1 cellular context compared by ENCODE assay signal in genomic region chr2:197997083-197997541, GRCh38.
TF ChIP-seq lines count a peak whose summit lies in the region.

No MANE protein-coding gene starts in this region.

TF ChIP-seq in HepG2, 621 proteins besides CTCF, POLR2A, EP300 and RAD21:
- TF ChIP-seq, protein P1, sequence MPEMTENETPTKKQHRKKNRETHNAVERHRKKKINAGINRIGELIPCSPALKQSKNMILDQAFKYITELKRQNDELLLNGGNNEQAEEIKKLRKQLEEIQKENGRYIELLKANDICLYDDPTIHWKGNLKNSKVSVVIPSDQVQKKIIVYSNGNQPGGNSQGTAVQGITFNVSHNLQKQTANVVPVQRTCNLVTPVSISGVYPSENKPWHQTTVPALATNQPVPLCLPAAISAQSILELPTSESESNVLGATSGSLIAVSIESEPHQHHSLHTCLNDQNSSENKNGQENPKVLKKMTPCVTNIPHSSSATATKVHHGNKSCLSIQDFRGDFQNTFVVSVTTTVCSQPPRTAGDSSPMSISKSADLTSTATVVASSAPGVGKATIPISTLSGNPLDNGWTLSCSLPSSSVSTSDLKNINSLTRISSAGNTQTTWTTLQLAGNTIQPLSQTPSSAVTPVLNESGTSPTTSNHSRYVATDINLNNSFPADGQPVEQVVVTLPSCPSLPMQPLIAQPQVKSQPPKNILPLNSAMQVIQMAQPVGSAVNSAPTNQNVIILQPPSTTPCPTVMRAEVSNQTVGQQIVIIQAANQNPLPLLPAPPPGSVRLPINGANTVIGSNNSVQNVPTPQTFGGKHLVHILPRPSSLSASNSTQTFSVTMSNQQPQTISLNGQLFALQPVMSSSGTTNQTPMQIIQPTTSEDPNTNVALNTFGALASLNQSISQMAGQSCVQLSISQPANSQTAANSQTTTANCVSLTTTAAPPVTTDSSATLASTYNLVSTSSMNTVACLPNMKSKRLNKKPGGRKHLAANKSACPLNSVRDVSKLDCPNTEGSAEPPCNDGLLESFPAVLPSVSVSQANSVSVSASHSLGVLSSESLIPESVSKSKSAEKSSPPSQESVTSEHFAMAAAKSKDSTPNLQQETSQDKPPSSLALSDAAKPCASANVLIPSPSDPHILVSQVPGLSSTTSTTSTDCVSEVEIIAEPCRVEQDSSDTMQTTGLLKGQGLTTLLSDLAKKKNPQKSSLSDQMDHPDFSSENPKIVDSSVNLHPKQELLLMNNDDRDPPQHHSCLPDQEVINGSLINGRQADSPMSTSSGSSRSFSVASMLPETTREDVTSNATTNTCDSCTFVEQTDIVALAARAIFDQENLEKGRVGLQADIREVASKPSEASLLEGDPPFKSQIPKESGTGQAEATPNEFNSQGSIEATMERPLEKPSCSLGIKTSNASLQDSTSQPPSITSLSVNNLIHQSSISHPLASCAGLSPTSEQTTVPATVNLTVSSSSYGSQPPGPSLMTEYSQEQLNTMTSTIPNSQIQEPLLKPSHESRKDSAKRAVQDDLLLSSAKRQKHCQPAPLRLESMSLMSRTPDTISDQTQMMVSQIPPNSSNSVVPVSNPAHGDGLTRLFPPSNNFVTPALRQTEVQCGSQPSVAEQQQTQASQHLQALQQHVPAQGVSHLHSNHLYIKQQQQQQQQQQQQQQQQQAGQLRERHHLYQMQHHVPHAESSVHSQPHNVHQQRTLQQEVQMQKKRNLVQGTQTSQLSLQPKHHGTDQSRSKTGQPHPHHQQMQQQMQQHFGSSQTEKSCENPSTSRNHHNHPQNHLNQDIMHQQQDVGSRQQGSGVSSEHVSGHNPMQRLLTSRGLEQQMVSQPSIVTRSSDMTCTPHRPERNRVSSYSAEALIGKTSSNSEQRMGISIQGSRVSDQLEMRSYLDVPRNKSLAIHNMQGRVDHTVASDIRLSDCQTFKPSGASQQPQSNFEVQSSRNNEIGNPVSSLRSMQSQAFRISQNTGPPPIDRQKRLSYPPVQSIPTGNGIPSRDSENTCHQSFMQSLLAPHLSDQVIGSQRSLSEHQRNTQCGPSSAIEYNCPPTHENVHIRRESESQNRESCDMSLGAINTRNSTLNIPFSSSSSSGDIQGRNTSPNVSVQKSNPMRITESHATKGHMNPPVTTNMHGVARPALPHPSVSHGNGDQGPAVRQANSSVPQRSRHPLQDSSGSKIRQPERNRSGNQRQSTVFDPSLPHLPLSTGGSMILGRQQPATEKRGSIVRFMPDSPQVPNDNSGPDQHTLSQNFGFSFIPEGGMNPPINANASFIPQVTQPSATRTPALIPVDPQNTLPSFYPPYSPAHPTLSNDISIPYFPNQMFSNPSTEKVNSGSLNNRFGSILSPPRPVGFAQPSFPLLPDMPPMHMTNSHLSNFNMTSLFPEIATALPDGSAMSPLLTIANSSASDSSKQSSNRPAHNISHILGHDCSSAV (CRISPR knock-in tag; IDR thresholded peaks at IDR 0.05; ENCODE audit: borderline replicate concordance), result no peak
- TF ChIP-seq, protein P2, sequence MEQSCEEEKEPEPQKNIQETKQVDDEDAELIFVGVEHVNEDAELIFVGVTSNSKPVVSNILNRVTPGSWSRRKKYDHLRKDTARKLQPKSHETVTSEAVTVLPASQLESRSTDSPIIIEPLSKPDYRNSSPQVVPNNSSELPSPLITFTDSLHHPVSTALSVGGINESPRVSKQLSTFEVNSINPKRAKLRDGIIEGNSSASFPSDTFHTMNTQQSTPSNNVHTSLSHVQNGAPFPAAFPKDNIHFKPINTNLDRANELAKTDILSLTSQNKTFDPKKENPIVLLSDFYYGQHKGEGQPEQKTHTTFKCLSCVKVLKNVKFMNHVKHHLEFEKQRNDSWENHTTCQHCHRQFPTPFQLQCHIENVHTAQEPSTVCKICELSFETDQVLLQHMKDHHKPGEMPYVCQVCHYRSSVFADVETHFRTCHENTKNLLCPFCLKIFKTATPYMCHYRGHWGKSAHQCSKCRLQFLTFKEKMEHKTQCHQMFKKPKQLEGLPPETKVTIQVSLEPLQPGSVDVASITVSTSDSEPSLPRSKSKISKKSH (CRISPR knock-in tag; IDR thresholded peaks at IDR 0.05; ENCODE audit: borderline replicate concordance), result no peak
- no peak for TF ChIP-seq IKZF4 (CRISPR knock-in tag; IDR thresholded peaks at IDR 0.05; ENCODE audit: borderline replicate concordance, low read depth, not compliant biosample characterization)
- no peak for TF ChIP-seq REL (CRISPR knock-in tag; conservative IDR thresholded peaks at IDR 0.05)
- TF ChIP-seq NR2F6 (IDR thresholded peaks at IDR 0.05), result no peak
- no peak for TF ChIP-seq NR2F6 (CRISPR knock-in tag; IDR thresholded peaks at IDR 0.05)
- TF ChIP-seq FOXM1 (CRISPR knock-in tag; IDR thresholded peaks at IDR 0.05), result no peak
- TF ChIP-seq, protein P3, sequence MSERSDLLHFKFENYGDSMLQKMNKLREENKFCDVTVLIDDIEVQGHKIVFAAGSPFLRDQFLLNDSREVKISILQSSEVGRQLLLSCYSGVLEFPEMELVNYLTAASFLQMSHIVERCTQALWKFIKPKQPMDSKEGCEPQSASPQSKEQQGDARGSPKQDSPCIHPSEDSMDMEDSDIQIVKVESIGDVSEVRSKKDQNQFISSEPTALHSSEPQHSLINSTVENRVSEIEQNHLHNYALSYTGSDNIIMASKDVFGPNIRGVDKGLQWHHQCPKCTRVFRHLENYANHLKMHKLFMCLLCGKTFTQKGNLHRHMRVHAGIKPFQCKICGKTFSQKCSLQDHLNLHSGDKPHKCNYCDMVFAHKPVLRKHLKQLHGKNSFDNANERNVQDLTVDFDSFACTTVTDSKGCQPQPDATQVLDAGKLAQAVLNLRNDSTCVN (CRISPR knock-in tag; IDR thresholded peaks at IDR 0.05; ENCODE audit: borderline replicate concordance), result no peak
- TF ChIP-seq LBX2 (CRISPR knock-in tag; IDR thresholded peaks at IDR 0.05; ENCODE audit: borderline replicate concordance), result no peak
- TF ChIP-seq, protein P4, sequence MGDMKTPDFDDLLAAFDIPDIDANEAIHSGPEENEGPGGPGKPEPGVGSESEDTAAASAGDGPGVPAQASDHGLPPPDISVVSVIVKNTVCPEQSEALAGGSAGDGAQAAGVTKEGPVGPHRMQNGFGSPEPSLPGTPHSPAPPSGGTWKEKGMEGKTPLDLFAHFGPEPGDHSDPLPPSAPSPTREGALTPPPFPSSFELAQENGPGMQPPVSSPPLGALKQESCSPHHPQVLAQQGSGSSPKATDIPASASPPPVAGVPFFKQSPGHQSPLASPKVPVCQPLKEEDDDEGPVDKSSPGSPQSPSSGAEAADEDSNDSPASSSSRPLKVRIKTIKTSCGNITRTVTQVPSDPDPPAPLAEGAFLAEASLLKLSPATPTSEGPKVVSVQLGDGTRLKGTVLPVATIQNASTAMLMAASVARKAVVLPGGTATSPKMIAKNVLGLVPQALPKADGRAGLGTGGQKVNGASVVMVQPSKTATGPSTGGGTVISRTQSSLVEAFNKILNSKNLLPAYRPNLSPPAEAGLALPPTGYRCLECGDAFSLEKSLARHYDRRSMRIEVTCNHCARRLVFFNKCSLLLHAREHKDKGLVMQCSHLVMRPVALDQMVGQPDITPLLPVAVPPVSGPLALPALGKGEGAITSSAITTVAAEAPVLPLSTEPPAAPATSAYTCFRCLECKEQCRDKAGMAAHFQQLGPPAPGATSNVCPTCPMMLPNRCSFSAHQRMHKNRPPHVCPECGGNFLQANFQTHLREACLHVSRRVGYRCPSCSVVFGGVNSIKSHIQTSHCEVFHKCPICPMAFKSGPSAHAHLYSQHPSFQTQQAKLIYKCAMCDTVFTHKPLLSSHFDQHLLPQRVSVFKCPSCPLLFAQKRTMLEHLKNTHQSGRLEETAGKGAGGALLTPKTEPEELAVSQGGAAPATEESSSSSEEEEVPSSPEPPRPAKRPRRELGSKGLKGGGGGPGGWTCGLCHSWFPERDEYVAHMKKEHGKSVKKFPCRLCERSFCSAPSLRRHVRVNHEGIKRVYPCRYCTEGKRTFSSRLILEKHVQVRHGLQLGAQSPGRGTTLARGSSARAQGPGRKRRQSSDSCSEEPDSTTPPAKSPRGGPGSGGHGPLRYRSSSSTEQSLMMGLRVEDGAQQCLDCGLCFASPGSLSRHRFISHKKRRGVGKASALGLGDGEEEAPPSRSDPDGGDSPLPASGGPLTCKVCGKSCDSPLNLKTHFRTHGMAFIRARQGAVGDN (CRISPR knock-in tag; IDR thresholded peaks at IDR 0.05), result no peak
- no peak for TF ChIP-seq RCOR2 (CRISPR knock-in tag; IDR thresholded peaks at IDR 0.05)
- no peak for TF ChIP-seq ZNF10 (CRISPR knock-in tag; IDR thresholded peaks at IDR 0.05; ENCODE audit: borderline replicate concordance, low read depth)
- no peak for TF ChIP-seq ZNF724P (CRISPR knock-in tag; IDR thresholded peaks at IDR 0.05; ENCODE audit: borderline replicate concordance)
